In the genomic region with DNA sequence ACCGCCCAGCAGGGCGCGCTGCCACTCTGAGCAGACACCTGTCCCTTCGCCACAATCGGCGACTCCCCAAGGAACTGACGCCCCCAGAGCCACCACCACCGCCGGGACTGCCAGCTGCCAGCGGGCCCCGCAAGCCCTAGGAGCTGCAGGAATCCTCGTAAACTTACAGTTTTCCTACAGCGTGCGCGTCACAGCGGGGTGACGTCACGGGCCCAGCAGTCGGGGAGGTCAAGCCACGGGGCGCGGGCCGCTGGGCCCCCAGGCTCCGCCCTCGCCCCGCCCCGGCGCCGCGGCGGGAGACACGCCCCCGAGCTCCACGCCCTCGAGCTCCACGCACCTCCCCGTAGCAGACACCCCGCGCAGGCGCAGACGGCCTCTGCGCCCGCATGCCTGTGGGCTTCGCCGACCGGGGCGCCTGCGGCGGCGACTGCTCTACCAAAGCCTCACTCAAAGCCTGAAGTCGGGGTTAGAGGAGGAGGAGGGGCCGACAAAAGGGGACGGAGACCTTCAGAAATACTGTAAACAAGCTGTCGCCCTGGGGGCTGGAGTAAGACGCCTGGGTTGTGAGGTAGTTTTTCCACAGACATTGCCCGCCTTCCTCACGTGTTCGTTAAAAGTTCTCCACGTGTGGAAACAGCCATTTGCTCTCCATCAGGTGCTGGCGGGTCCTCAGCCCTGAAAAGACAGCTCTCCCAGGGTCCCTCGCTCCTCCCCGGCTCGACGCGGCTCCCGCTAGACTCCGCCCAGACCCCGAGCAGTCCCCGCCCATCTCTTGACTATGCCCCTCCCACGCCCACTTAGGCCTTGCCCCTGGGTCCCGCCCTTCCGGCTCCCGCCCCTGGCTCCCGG, we compare ENCODE assay signal across 1 cellular context.
TF ChIP-seq lines count a peak whose summit lies in the region.

A gene with protein sequence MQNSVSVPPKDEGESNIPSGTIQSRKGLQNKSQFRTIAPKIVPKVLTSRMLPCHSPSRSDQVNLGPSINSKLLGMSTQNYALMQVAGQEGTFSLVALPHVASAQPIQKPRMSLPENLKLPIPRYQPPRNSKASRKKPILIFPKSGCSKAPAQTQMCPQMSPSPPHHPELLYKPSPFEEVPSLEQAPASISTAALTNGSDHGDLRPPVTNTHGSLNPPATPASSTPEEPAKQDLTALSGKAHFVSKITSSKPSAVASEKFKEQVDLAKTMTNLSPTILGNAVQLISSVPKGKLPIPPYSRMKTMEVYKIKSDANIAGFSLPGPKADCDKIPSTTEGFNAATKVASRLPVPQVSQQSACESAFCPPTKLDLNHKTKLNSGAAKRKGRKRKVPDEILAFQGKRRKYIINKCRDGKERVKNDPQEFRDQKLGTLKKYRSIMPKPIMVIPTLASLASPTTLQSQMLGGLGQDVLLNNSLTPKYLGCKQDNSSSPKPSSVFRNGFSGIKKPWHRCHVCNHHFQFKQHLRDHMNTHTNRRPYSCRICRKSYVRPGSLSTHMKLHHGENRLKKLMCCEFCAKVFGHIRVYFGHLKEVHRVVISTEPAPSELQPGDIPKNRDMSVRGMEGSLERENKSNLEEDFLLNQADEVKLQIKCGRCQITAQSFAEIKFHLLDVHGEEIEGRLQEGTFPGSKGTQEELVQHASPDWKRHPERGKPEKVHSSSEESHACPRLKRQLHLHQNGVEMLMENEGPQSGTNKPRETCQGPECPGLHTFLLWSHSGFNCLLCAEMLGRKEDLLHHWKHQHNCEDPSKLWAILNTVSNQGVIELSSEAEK (minus strand): TSS at position 200 of the 849 bp plus-strand sequence. CDS start 154,831 bp downstream, outside the sequence.

TF ChIP-seq in HEK293, 187 proteins besides CTCF, POLR2A, EP300 and RAD21 (continued from another document and continues in another):
- TF ChIP-seq PBX3 (CRISPR knock-in tag; IDR thresholded peaks at IDR 0.05) (0 out of 2 replicates have a peak, but pooled peaks have one; percentile 50), SP7 (tag by site-specific recombination; IDR thresholded peaks at IDR 0.05) (peak; percentile 83), ZNF658 (tag by site-specific recombination; IDR thresholded peaks at IDR 0.05) (no peak), ZNF629 (tag by site-specific recombination; IDR thresholded peaks at IDR 0.05) (peak; percentile 99), KLF8 (tag by site-specific recombination; IDR thresholded peaks at IDR 0.05) (peak; percentile 98), ZNF610 (tag by site-specific recombination; IDR thresholded peaks at IDR 0.05; ENCODE audit: borderline replicate concordance) (no peak), ZNF623 (tag by site-specific recombination; IDR thresholded peaks at IDR 0.05) (no peak), KLF1 (tag by site-specific recombination; IDR thresholded peaks at IDR 0.05) (peak; percentile 96), FEZF1 (tag by site-specific recombination; IDR thresholded peaks at IDR 0.05) (peak; percentile 72), ZSCAN30 (tag by site-specific recombination; IDR thresholded peaks at IDR 0.05) (peak; percentile 89), ZBTB49 (tag by site-specific recombination; IDR thresholded peaks at IDR 0.05; ENCODE audit: low read depth) (no peak), ZFP41 (tag by site-specific recombination; IDR thresholded peaks at IDR 0.05; ENCODE audit: borderline replicate concordance) (no peak), ZNF174 (tag by site-specific recombination; IDR thresholded peaks at IDR 0.05) (no peak), ZBTB20 (tag by site-specific recombination; IDR thresholded peaks at IDR 0.05) (peak; percentile 67), ZBTB48 (tag by site-specific recombination; IDR thresholded peaks at IDR 0.05) (peak; percentile 91), ZNF501 (tag by site-specific recombination; IDR thresholded peaks at IDR 0.05) (peak; percentile 79; the same call in 1 of the 2 replicates), PRDM2 (tag by site-specific recombination; IDR thresholded peaks at IDR 0.05; ENCODE audit: borderline replicate concordance) (no peak), ZBTB8A (tag by site-specific recombination; IDR thresholded peaks at IDR 0.05) (peak; percentile 86), ZNF510 (tag by site-specific recombination; IDR thresholded peaks at IDR 0.05; ENCODE audit: insufficient replicate concordance) (no peak), OSR2 (tag by site-specific recombination; IDR thresholded peaks at IDR 0.05) (peak; percentile 79), ZNF423 (tag by site-specific recombination; IDR thresholded peaks at IDR 0.05) (peak; percentile 98), ZBTB21 (tag by site-specific recombination; IDR thresholded peaks at IDR 0.05) (peak; percentile 98), ZBTB44 (tag by site-specific recombination; IDR thresholded peaks at IDR 0.05) (peak; percentile 59; the same call in 1 of the 2 replicates), YY1 (tag by site-specific recombination; IDR thresholded peaks at IDR 0.05) (no peak), HOXD13 (CRISPR knock-in tag; IDR thresholded peaks at IDR 0.05; ENCODE audit: borderline replicate concordance) (peak; percentile 93), BCL11B (tag by site-specific recombination; IDR thresholded peaks at IDR 0.05; ENCODE audit: low read depth) (peak; percentile 71; the same call in 1 of the 2 replicates), EGR2 (tag by site-specific recombination; IDR thresholded peaks at IDR 0.05; ENCODE audit: low read depth) (peak; percentile 55; the same call in 1 of the 2 replicates), KLF17 (tag by site-specific recombination; IDR thresholded peaks at IDR 0.05) (peak; percentile 84), ZNF529 (tag by site-specific recombination; IDR thresholded peaks at IDR 0.05; ENCODE audit: insufficient replicate concordance) (no peak), OVOL3 (tag by site-specific recombination; IDR thresholded peaks at IDR 0.05) (no peak), TRIM28 (IDR thresholded peaks at IDR 0.05; ENCODE audit: borderline replicate concordance, low read length) (0 out of 2 replicates have a peak, but pooled peaks have one; percentile 26), ZNF324 (tag by site-specific recombination; IDR thresholded peaks at IDR 0.05) (no peak), ZNF76 (tag by site-specific recombination; IDR thresholded peaks at IDR 0.05; ENCODE audit: borderline replicate concordance, low read depth) (peak; percentile 26), ZNF600 (tag by site-specific recombination; IDR thresholded peaks at IDR 0.05) (peak; percentile 70), GLIS1 (tag by site-specific recombination; IDR thresholded peaks at IDR 0.05) (peak; percentile 96), ZIC2 (tag by site-specific recombination; IDR thresholded peaks at IDR 0.05) (peak; percentile 100)
- TF ChIP-seq, protein P1, sequence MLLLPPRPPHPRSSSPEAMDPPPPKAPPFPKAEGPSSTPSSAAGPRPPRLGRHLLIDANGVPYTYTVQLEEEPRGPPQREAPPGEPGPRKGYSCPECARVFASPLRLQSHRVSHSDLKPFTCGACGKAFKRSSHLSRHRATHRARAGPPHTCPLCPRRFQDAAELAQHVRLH (tag by site-specific recombination; IDR thresholded peaks at IDR 0.05): no peak
- TF ChIP-seq, protein P2, sequence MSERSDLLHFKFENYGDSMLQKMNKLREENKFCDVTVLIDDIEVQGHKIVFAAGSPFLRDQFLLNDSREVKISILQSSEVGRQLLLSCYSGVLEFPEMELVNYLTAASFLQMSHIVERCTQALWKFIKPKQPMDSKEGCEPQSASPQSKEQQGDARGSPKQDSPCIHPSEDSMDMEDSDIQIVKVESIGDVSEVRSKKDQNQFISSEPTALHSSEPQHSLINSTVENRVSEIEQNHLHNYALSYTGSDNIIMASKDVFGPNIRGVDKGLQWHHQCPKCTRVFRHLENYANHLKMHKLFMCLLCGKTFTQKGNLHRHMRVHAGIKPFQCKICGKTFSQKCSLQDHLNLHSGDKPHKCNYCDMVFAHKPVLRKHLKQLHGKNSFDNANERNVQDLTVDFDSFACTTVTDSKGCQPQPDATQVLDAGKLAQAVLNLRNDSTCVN (tag by site-specific recombination; optimal IDR thresholded peaks at IDR 0.05): peak; percentile 96
- TF ChIP-seq, protein P3, sequence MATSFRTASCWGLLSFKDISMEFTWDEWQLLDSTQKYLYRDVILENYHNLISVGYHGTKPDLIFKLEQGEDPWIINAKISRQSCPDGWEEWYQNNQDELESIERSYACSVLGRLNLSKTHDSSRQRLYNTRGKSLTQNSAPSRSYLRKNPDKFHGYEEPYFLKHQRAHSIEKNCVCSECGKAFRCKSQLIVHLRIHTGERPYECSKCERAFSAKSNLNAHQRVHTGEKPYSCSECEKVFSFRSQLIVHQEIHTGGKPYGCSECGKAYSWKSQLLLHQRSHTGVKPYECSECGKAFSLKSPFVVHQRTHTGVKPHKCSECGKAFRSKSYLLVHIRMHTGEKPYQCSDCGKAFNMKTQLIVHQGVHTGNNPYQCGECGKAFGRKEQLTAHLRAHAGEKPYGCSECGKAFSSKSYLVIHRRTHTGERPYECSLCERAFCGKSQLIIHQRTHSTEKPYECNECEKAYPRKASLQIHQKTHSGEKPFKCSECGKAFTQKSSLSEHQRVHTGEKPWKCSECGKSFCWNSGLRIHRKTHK (tag by site-specific recombination; IDR thresholded peaks at IDR 0.05): no peak
